8 cellular contexts compared by ENCODE assay signal in the genomic region with DNA sequence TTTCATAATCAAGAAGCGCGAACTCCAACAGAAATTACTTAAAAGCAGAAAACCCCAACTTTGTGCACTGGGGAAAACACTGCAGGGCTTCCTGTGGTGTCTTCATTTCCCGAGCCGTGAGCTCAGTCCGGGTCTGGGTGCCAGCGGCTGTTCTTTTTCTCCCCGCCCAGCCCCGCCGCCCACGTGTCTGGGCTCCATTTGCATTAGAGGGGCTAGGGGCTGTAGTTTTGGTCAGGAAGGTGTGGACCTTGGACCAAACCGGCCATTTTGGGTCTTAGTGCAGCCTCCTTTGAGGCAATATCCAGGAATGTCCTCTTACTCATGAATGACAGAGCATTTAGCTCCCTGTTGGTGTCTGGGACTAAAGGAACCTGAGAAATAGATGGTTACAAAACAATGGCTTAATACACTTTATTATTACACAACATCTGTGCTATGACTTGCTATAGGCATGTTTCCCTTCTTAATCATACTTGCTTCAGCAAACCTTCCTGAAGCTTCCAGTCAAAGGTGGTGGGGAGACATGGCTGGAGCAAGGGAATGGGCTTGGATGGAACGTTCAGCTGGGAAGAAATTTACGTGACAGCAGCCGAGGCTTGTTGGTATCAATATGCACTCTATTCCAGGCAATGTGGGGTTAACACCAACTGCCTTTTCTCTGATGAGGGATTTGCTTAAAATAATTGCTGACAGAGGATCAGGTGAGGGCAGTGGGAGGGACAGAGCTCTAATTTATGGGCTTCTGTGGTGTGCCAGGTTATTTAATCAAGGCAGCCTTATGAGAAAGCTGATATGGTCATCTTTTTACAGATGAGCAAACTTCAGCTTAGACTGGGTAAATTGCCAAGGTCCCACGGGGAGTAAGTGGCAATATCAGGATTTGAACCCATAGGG. TPM values are rescaled to one million over a fixed set of nuclear protein-coding genes. Genes with fewer than 3 reads are reported as not detected.
DNase-seq lines count a peak whose midpoint lies in the region; ATAC-seq, FAIRE-seq and TF ChIP-seq lines count a peak whose summit lies in the region.

No MANE protein-coding gene starts in this region.

- DNase-seq in NCI-H1417 (lab: John Stamatoyannopoulos, UW) (peak in 2 of 3 experiments; percentile 45 to 63), NCI-H1417 treated with DMSO at 0.1 percent for 48 hours (lab: John Stamatoyannopoulos, UW) (no peak), T-helper 9 cell (peak; percentile 27), coronary artery (ENCODE audit: low spot score) (no peak), left lobe of liver (ENCODE audit: low spot score) (no peak), GM12892 (ENCODE audit: insufficient read length) (no peak)
- DNase-seq in stimulated activated CD4-positive, alpha-beta T cell treated with anti-CD3 and anti-CD28 coated beads, Interleukin-4, amount 100 ng/mL, for 4 hours: peak; percentile 22 to 25

- H3K36me3 ChIP-seq in KOPT-K1 (ENCODE audit: insufficient read depth, low read length): no peaks in the 10 kb centered on the region

- peak overlapping the region; percentile 87 for H3K4me3 ChIP-seq in coronary artery

- ATAC-seq in left lobe of liver: peak; percentile 57

- no peak for FAIRE-seq in GM12892 (lab: Jason Lieb, UNC)

- H3K9me3 ChIP-seq in KOPT-K1 (ENCODE audit: insufficient read depth, low read length, poor library complexity, severe bottlenecking): no peaks in the 10 kb centered on the region

- no peak for TF ChIP-seq CTCF in coronary artery (IDR thresholded peaks at IDR 0.05)

- TF ChIP-seq POLR2A in GM12892 (IDR thresholded peaks at IDR 0.05; ENCODE audit: low read depth, low read length): no peak

- H3K27ac ChIP-seq in KOPT-K1 (ENCODE audit: low read depth, low read length, poor library complexity, severe bottlenecking) (peak overlapping the region; percentile 61), coronary artery (peak overlapping the region; percentile 81 to 93)

RNA-seq across cellular contexts. Expression of gene AGTRAP, which starts 1.1 kb away (rescaled TPM):
- total RNA-seq in left lobe of liver: 9.0 TPM
- 6.6 TPM for polyA plus RNA-seq in GM12892 (2012; ENCODE audit: missing spikeins)

RNA-seq across cellular contexts. Expression of gene C1orf167, which starts 25.0 kb away (rescaled TPM):
- total RNA-seq in left lobe of liver: not detected
- polyA plus RNA-seq in GM12892 (2012; ENCODE audit: missing spikeins): 2.3 TPM

RNA-seq across cellular contexts. Expression of gene DRAXIN, which starts 45.5 kb away (rescaled TPM):
- total RNA-seq in left lobe of liver: not detected
- polyA plus RNA-seq in GM12892 (2012; ENCODE audit: missing spikeins): not detected

RNA-seq across cellular contexts. Expression of gene MAD2L2, which starts 56.0 kb away (rescaled TPM):
- total RNA-seq in left lobe of liver: 28.3 TPM
- 49.0 TPM for polyA plus RNA-seq in GM12892 (2012; ENCODE audit: missing spikeins)

Comparison
In these comparisons a context has a peak if more than half of its experiments do, and no peak if none do; other contexts are left out.
1. DNase-seq: peak in NCI-H1417 (2 of 3), T-helper 9 cell (single experiment) and stimulated activated CD4-positive, alpha-beta T cell treated with anti-CD3 and anti-CD28 coated beads, Interleukin-4, amount 100 ng/mL, for 4 hours (2 of 2); none in NCI-H1417 treated with DMSO at 0.1 percent for 48 hours (single experiment), coronary artery (single experiment), left lobe of liver (single experiment) and GM12892 (single experiment).